9 cellular contexts compared by ENCODE assay signal in the genomic region with DNA sequence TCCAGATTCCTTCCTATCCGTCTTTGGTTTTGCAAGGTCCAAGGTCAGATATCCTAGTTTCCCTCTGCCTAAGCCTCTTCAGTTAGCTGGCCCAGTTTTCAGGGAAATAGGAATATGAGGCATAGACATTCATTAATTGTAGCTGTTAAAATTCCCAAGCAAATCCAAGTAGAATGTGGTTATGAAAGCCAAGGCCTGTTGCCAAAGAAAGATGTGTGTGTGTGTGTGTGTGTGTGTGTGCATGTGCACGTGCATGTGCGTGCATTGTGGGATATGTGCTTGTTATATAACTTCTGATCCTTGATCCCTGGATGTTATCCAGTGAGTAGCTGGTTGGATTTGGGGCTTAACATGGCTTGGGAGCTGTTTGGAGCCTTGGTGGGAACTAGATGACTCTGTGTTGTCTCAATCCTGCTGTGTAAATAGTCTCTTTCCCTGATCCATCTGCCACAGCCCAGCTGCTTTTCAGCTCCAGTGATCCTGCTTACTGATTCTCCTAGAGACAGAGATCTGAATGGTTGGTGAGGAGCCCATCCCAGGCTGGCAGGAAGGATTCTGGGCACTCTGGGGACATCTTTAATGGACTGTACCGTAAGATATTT.
A peak's percentile ranks its signal among the peaks of the same experiment; 100 is the strongest.
DNase-seq lines count a peak whose midpoint lies in the region; ATAC-seq, FAIRE-seq and TF ChIP-seq lines count a peak whose summit lies in the region.
"Had no signal": no experiment of that assay in that cellular context is flagged by ENCODE, and none has a peak within 500 bp of the region (broad histone marks: within the 10 kb centered on the region; RNA-seq: fewer than 3 reads in every experiment).

No MANE protein-coding gene starts in this region.

- no peaks in the 10 kb centered on the region for H3K9me3 ChIP-seq in kidney (ENCODE audit: control insufficient read depth in 1 of 2, low read length in 2 of 2)

- H3K4me1 Mint-ChIP-seq in activated T-helper 2 cell treated with anti-CD3 and anti-CD28 coated beads, Interferon-gamma antibody, Interleukin-2, Interleukin-4, amounts not matched to agents 10 μg/mL and 5 μg/mL and 100 μg/mL, durations not matched to agents 14 hours and 24 hours and 36 hours (ENCODE audit: low read depth) = no peaks in the 10 kb centered on the region
- H3K4me1 Mint-ChIP-seq in T-helper 2 cell treated with Interferon-gamma antibody and Interleukin-4, amounts not matched to agents 5 μg/mL and 100 μg/mL, for 36 hours (ENCODE audit: low read depth) = no peaks in the 10 kb centered on the region

- no peaks in the 10 kb centered on the region for H3K36me3 Mint-ChIP-seq in activated T-helper 2 cell treated with anti-CD3 and anti-CD28 coated beads, Interferon-gamma antibody, Interleukin-2, Interleukin-4, amounts not matched to agents 10 μg/mL and 5 μg/mL and 100 μg/mL, durations not matched to agents 14 hours and 24 hours and 36 hours (ENCODE audit: low read depth)
- no peaks in the 10 kb centered on the region for H3K36me3 Mint-ChIP-seq in T-helper 2 cell treated with Interferon-gamma antibody and Interleukin-4, amounts not matched to agents 5 μg/mL and 100 μg/mL, for 36 hours (ENCODE audit: low read depth)

- peak overlapping the region in 1 of 2 donors; percentile 3 for H3K4me3 ChIP-seq in kidney (ENCODE audit: low read length in 2 of 2)

- no peaks in the 10 kb centered on the region for H3K9me3 Mint-ChIP-seq in activated T-helper 2 cell treated with anti-CD3 and anti-CD28 coated beads, Interferon-gamma antibody, Interleukin-2, Interleukin-4, amounts not matched to agents 10 μg/mL and 5 μg/mL and 100 μg/mL, durations not matched to agents 14 hours and 24 hours and 36 hours
- H3K9me3 Mint-ChIP-seq in T-helper 2 cell treated with Interferon-gamma antibody and Interleukin-4, amounts not matched to agents 5 μg/mL and 100 μg/mL, for 36 hours = no peaks in the 10 kb centered on the region

- H3K27me3 Mint-ChIP-seq in activated T-helper 2 cell treated with anti-CD3 and anti-CD28 coated beads, Interferon-gamma antibody, Interleukin-2, Interleukin-4, amounts not matched to agents 10 μg/mL and 5 μg/mL and 100 μg/mL, durations not matched to agents 14 hours and 24 hours and 36 hours (ENCODE audit: low read depth) = peaks cover 25% of the 10 kb centered on the region
- H3K27me3 Mint-ChIP-seq in T-helper 2 cell treated with Interferon-gamma antibody and Interleukin-4, amounts not matched to agents 5 μg/mL and 100 μg/mL, for 36 hours (ENCODE audit: low read depth) = peaks cover 18% of the 10 kb centered on the region

- DNase-seq in NCI-H1092 (lab: John Stamatoyannopoulos, UW) = peak; percentile 84
- peak; percentile 45 for DNase-seq in kidney
- peak; percentile 91 for DNase-seq in stromal cell of bone marrow (ENCODE audit: low read depth)
- no peak for DNase-seq in activated T-helper 2 cell treated with anti-CD3 and anti-CD28 coated beads, Interferon-gamma antibody, Interleukin-2, Interleukin-4, amounts not matched to agents 10 μg/mL and 5 μg/mL and 100 μg/mL, durations not matched to agents 14 hours and 24 hours and 36 hours (ENCODE audit: low spot score)
- no peak for DNase-seq in T-helper 2 cell treated with Interferon-gamma antibody and Interleukin-4, amounts not matched to agents 5 μg/mL and 100 μg/mL, for 36 hours (ENCODE audit: low spot score)
- no peak for DNase-seq in NCI-H1048 (lab: John Stamatoyannopoulos, UW)

- peak overlapping the region; percentile 44 for H3K27ac ChIP-seq in angular gyrus (ENCODE audit: low read depth, low read length)
- H3K27ac ChIP-seq in kidney (ENCODE audit: low read depth in 2 of 2, low read length in 2 of 2) = peak overlapping the region; percentile 26 to 59

- ATAC-seq in HG03045 (IDR thresholded peaks at IDR 0.05; ENCODE audit: unreplicated experiment) = no peak

- intact Hi-C loops in kidney (cut with DNase I) = no loop called here
- intact Hi-C loops in activated T-helper 2 cell treated with anti-CD3 and anti-CD28 coated beads, Interferon-gamma antibody, Interleukin-2, Interleukin-4, amounts not matched to agents 10 μg/mL and 5 μg/mL and 100 μg/mL, durations not matched to agents 14 hours and 24 hours and 36 hours (cut with micrococcal nuclease) = no loop called here

- no peak overlapping the region for H3K27ac Mint-ChIP-seq in activated T-helper 2 cell treated with anti-CD3 and anti-CD28 coated beads, Interferon-gamma antibody, Interleukin-2, Interleukin-4, amounts not matched to agents 10 μg/mL and 5 μg/mL and 100 μg/mL, durations not matched to agents 14 hours and 24 hours and 36 hours
- H3K27ac Mint-ChIP-seq in T-helper 2 cell treated with Interferon-gamma antibody and Interleukin-4, amounts not matched to agents 5 μg/mL and 100 μg/mL, for 36 hours = no peak overlapping the region

- H3K4me3 Mint-ChIP-seq in activated T-helper 2 cell treated with anti-CD3 and anti-CD28 coated beads, Interferon-gamma antibody, Interleukin-2, Interleukin-4, amounts not matched to agents 10 μg/mL and 5 μg/mL and 100 μg/mL, durations not matched to agents 14 hours and 24 hours and 36 hours (ENCODE audit: low read depth) = no peak overlapping the region
- H3K4me3 Mint-ChIP-seq in T-helper 2 cell treated with Interferon-gamma antibody and Interleukin-4, amounts not matched to agents 5 μg/mL and 100 μg/mL, for 36 hours = no peak overlapping the region

- H3K4me1 ChIP-seq in kidney (ENCODE audit: control insufficient read depth in 1 of 2, insufficient read depth in 1 of 2, low read depth in 1 of 2, low read length in 2 of 2) = peaks cover 11 to 27% of the 10 kb centered on the region in 2 donors

- H3K36me3 ChIP-seq in kidney (ENCODE audit: control insufficient read depth in 1 of 2, insufficient read depth in 2 of 2, low read length in 2 of 2) = no peaks in the 10 kb centered on the region

- FAIRE-seq in kidney (lab: Jason Lieb, UNC) = no peak
- FAIRE-seq: TTC549 had no signal

- H3K9ac ChIP-seq in kidney (ENCODE audit: low read length in 2 of 2) = no peak overlapping the region

- no peak for TF ChIP-seq CTCF in kidney (IDR thresholded peaks at IDR 0.05; ENCODE audit: borderline replicate concordance, extremely low read depth, insufficient read depth)

Comparison
In these comparisons a context has a peak if more than half of its experiments do, and no peak if none do; other contexts are left out.
1. DNase-seq: peak in NCI-H1092 (single experiment), kidney (single experiment) and stromal cell of bone marrow (single experiment); none in activated T-helper 2 cell treated with anti-CD3 and anti-CD28 coated beads, Interferon-gamma antibody, Interleukin-2, Interleukin-4, amounts not matched to agents 10 μg/mL and 5 μg/mL and 100 μg/mL, durations not matched to agents 14 hours and 24 hours and 36 hours (single experiment), T-helper 2 cell treated with Interferon-gamma antibody and Interleukin-4, amounts not matched to agents 5 μg/mL and 100 μg/mL, for 36 hours (single experiment) and NCI-H1048 (single experiment).